Comparison of ENCODE assay signal across 24 cellular contexts in the genomic region with DNA sequence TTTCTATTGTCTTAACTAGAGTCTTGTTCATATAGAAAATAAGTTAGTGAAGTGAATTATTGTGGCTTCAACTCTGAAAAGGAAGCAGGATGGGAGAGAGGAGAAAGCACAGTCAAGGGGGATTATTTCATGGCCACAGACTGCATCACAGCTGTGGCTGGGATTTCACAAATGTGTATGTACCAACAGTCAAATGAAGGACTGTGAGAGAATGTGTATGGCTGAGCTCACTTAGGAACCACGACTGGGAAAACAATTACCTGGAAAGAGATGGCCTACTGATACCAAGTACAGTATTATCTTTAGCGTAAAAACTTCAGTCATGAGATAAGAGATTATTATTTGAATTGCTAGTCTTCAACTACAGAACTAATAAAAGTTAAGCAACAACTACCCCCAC. TPM values are rescaled to one million over a fixed set of nuclear protein-coding genes. Genes with fewer than 3 reads are reported as not detected.
DNase-seq lines count a peak whose midpoint lies in the region; ATAC-seq and TF ChIP-seq lines count a peak whose summit lies in the region.
"Had no signal": no experiment of that assay in that cellular context is flagged by ENCODE, and none has a peak within 500 bp of the region (broad histone marks: within the 10 kb centered on the region; RNA-seq: fewer than 3 reads in every experiment).

No MANE protein-coding gene starts in this region.

- no peak overlapping the region for H2AK5ac ChIP-seq in neuronal stem cell (ENCODE audit: low read depth, low read length)

- H2BK5ac ChIP-seq in neuronal stem cell (ENCODE audit: low read length): no peak overlapping the region

- H3K27ac ChIP-seq in HEK293 (ENCODE audit: extremely low read depth, low read depth, low read length): no peak overlapping the region; the same call in 1 of the 2 replicates
- H3K27ac ChIP-seq in WERI-Rb-1: no peak overlapping the region
- peak overlapping the region; percentile 39 for H3K27ac ChIP-seq in parathyroid adenoma
- no peak overlapping the region for H3K27ac ChIP-seq in neuronal stem cell (replicated peaks; ENCODE audit: low read length)
- H3K27ac ChIP-seq: lower lobe of right lung, prostate gland, SK-N-MC, stomach, tibial artery had no signal

- H3K14ac ChIP-seq in neuronal stem cell (ENCODE audit: low read length): no peak overlapping the region

- no peak overlapping the region for H4K91ac ChIP-seq in neuronal stem cell (ENCODE audit: low read depth, low read length, poor library complexity)

- H2BK12ac ChIP-seq in neuronal stem cell (ENCODE audit: low read length): no peak overlapping the region

- no peaks in the 10 kb centered on the region for H3K9me3 ChIP-seq in HEK293 (ENCODE audit: control insufficient read depth, insufficient read depth, low read depth, low read length)
- H3K9me3 ChIP-seq in WERI-Rb-1 (ENCODE audit: severe bottlenecking): no peaks in the 10 kb centered on the region
- no peaks in the 10 kb centered on the region for H3K9me3 ChIP-seq in parathyroid adenoma (ENCODE audit: control insufficient read depth, low read length)
- H3K9me3 ChIP-seq in neuronal stem cell (replicated peaks in 1 of 2; ENCODE audit: control insufficient read depth in 2 of 2, insufficient read depth in 1 of 2, low read depth in 1 of 2, low read length in 2 of 2): peaks cover 0 to 5% of the 10 kb centered on the region in 2 donors
- H3K9me3 ChIP-seq: lower lobe of right lung, prostate gland, stomach, tibial artery had no signal

- ATAC-seq in GM18519 (IDR thresholded peaks at IDR 0.05; ENCODE audit: low FRiP score, unreplicated experiment): no peak
- ATAC-seq: activated naive CD4-positive, alpha-beta T cell treated with anti-CD3 and anti-CD28 coated beads, Interleukin-2, amount 50 U/mL, for 72 hours; WTC11 had no signal

- WGBS in neuronal stem cell (ENCODE audit: extremely low coverage in 2 of 2, insufficient read length in 2 of 2, insufficient replicate concordance in 1 of 2), 2 donors: no CpG with 5 or more reads among the region's 2 CpGs

- CTCF ChIA-PET in HEK293 (lab: Yijun Ruan, JAX): interaction anchor here (0.9 to 1.5 kb wide), 2 partner anchors 10 to 129 kb away, joined by 5 read pairs; no protein-coding TSS in a partner anchor

- no peak overlapping the region for H3K4me3 ChIP-seq in HEK293 (ENCODE audit: low read depth, low read length)
- no peak overlapping the region for H3K4me3 ChIP-seq in WERI-Rb-1 (ENCODE audit: low read depth, low read length)
- no peak overlapping the region for H3K4me3 ChIP-seq in parathyroid adenoma (ENCODE audit: low read depth, low read length)
- H3K4me3 ChIP-seq in neuronal stem cell (ENCODE audit: low read length in 2 of 2): no peak overlapping the region
- H3K4me3 ChIP-seq: lower lobe of right lung, prostate gland, SK-N-MC, stomach, tibial artery had no signal

- no peak overlapping the region for H3K18ac ChIP-seq in neuronal stem cell (ENCODE audit: low read length)

- H3K79me2 ChIP-seq in parathyroid adenoma: peaks cover 43% of the 10 kb centered on the region

- H3K9ac ChIP-seq in parathyroid adenoma (no peak overlapping the region), neuronal stem cell (ENCODE audit: low read depth, low read length, poor library complexity) (no peak overlapping the region)

- H2BK15ac ChIP-seq in neuronal stem cell (ENCODE audit: low read length): no peak overlapping the region

- no peak overlapping the region for H3K23ac ChIP-seq in neuronal stem cell (ENCODE audit: low read depth, low read length, poor library complexity)

- DNase-seq in MV-4-11 (lab: John Stamatoyannopoulos, UW) (peak; percentile 87), WERI-Rb-1 (peak; percentile 27), kidney tubule cell (ENCODE audit: low spot score) (no peak), neuronal stem cell (ENCODE audit: low spot score) (no peak)
- DNase-seq: activated CD4-positive, alpha-beta T cell treated with anti-CD3 and anti-CD28 coated beads, Interleukin-2, amount 50 U/mL, for 4 hours; aorta; CD4-positive, CD25-positive, alpha-beta regulatory T cell; cortex of kidney; GOT3; Kasumi-1; lower lobe of right lung; NCI-H1105 treated with DMSO at 0.1 percent for 48 hours; NCI-H2029 treated with DMSO at 0.1 percent for 48 hours; NK-92 treated with Interleukin-12 subunit alpha and Interleukin-12 subunit beta, amount 100 ng/mL, for 24 hours; stimulated activated CD8-positive, alpha-beta memory T cell treated with anti-CD3 and anti-CD28 coated beads, Interleukin-4, amount 100 ng/mL, for 48 hours; stomach; tibial artery had no signal

- H3K4me2 ChIP-seq in parathyroid adenoma (ENCODE audit: low read length) (peak overlapping the region; percentile 3), neuronal stem cell (ENCODE audit: insufficient read depth, low read length, poor library complexity, severe bottlenecking) (no peak overlapping the region)

- H2AFZ ChIP-seq in parathyroid adenoma: peak overlapping the region; percentile 2
- no peak overlapping the region for H2AFZ ChIP-seq in neuronal stem cell (ENCODE audit: low read length)

- H4K8ac ChIP-seq in neuronal stem cell (ENCODE audit: low read depth, low read length): no peak overlapping the region

- H2BK120ac ChIP-seq in neuronal stem cell (ENCODE audit: low read depth, low read length): no peak overlapping the region

- no peaks in the 10 kb centered on the region for H3K79me1 ChIP-seq in neuronal stem cell (ENCODE audit: low read depth, low read length)

- TF ChIP-seq CTCF in HEK293 (tag by site-specific recombination; IDR thresholded peaks at IDR 0.05) (no peak), WERI-Rb-1 (IDR thresholded peaks at IDR 0.05; ENCODE audit: low read depth, low read length) (no peak), parathyroid adenoma (IDR thresholded peaks at IDR 0.05) (no peak)

- H3K36me3 ChIP-seq in HEK293 (ENCODE audit: control insufficient read depth in 2 of 2, insufficient read depth in 1 of 2, low read length in 2 of 2) (no peaks in the 10 kb centered on the region), WERI-Rb-1 (no peaks in the 10 kb centered on the region; the same call in 1 of the 2 replicates), parathyroid adenoma (ENCODE audit: control insufficient read depth, insufficient read depth, low read length) (no peaks in the 10 kb centered on the region), neuronal stem cell (replicated peaks in 1 of 2; ENCODE audit: control insufficient read depth in 2 of 2, insufficient read depth in 2 of 2, low read length in 2 of 2) (no peaks in the 10 kb centered on the region)
- H3K36me3 ChIP-seq: lower lobe of right lung, prostate gland, stomach, tibial artery had no signal

- H3K27me3 ChIP-seq in WERI-Rb-1 (ENCODE audit: insufficient read depth, low read depth, severe bottlenecking): no peaks in the 10 kb centered on the region
- H3K27me3 ChIP-seq in parathyroid adenoma (ENCODE audit: control insufficient read depth, insufficient read depth, low read length): no peaks in the 10 kb centered on the region
- H3K27me3 ChIP-seq in neuronal stem cell (ENCODE audit: control insufficient read depth in 3 of 3, insufficient read depth in 3 of 3, low read depth in 1 of 3, low read length in 3 of 3): no peaks in the 10 kb centered on the region
- H3K27me3 ChIP-seq: stomach, tibial artery had no signal

- H3K4me1 ChIP-seq in HEK293 (ENCODE audit: control insufficient read depth, insufficient read depth, low read length) (peaks cover 25% of the 10 kb centered on the region), parathyroid adenoma (no peaks in the 10 kb centered on the region), neuronal stem cell (ENCODE audit: control insufficient read depth in 2 of 2, insufficient read depth in 1 of 2, low read depth in 1 of 2, low read length in 2 of 2) (no peaks in the 10 kb centered on the region)
- H3K4me1 ChIP-seq: lower lobe of right lung, tibial artery had no signal

- POLR2A ChIA-PET in HEK293 (lab: Yijun Ruan, JAX): interaction anchor here (1.3 to 1.5 kb wide), 3 partner anchors 30 to 55 kb away, joined by 3 to 5 read pairs (median 3); partner anchors contain the start of gene SESN1

- H3K4ac ChIP-seq in neuronal stem cell (ENCODE audit: low read length): no peak overlapping the region

TF ChIP-seq in HEK293, 187 proteins besides CTCF, POLR2A, EP300 and RAD21 (continues in another document):
- TF ChIP-seq, protein P1, sequence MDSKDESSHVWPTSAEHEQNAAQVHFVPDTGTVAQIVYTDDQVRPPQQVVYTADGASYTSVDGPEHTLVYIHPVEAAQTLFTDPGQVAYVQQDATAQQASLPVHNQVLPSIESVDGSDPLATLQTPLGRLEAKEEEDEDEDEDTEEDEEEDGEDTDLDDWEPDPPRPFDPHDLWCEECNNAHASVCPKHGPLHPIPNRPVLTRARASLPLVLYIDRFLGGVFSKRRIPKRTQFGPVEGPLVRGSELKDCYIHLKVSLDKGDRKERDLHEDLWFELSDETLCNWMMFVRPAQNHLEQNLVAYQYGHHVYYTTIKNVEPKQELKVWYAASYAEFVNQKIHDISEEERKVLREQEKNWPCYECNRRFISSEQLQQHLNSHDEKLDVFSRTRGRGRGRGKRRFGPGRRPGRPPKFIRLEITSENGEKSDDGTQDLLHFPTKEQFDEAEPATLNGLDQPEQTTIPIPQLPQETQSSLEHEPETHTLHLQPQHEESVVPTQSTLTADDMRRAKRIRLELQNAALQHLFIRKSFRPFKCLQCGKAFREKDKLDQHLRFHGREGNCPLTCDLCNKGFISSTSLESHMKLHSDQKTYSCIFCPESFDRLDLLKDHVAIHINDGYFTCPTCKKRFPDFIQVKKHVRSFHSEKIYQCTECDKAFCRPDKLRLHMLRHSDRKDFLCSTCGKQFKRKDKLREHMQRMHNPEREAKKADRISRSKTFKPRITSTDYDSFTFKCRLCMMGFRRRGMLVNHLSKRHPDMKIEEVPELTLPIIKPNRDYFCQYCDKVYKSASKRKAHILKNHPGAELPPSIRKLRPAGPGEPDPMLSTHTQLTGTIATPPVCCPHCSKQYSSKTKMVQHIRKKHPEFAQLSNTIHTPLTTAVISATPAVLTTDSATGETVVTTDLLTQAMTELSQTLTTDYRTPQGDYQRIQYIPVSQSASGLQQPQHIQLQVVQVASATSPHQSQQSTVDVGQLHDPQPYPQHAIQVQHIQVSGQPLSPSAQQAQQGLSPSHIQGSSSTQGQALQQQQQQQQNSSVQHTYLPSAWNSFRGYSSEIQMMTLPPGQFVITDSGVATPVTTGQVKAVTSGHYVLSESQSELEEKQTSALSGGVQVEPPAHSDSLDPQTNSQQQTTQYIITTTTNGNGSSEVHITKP (tag by site-specific recombination; IDR thresholded peaks at IDR 0.05): peak; percentile 55
- no peak for TF ChIP-seq ZNF610 (tag by site-specific recombination; IDR thresholded peaks at IDR 0.05; ENCODE audit: borderline replicate concordance)
- no peak for TF ChIP-seq ZNF132 (tag by site-specific recombination; IDR thresholded peaks at IDR 0.05; ENCODE audit: borderline replicate concordance)
- no peak for TF ChIP-seq ZNF248 (tag by site-specific recombination; IDR thresholded peaks at IDR 0.05)
- TF ChIP-seq ZNF366 (tag by site-specific recombination; conservative IDR thresholded peaks at IDR 0.05): no peak
- TF ChIP-seq ZNF157 (tag by site-specific recombination; IDR thresholded peaks at IDR 0.05): no peak
- TF ChIP-seq SCRT1 (tag by site-specific recombination; IDR thresholded peaks at IDR 0.05; ENCODE audit: borderline replicate concordance): no peak

RNA-seq across cellular contexts. Expression of gene SESN1, which starts 54.9 kb away (rescaled TPM):
- polyA plus RNA-seq in neuronal stem cell (2013, experiment 1 of 2): 22.1 TPM
- polyA plus RNA-seq in neuronal stem cell (2013, experiment 2 of 2): 22.7 TPM

RNA-seq across cellular contexts. Expression of gene CEP57L1, which starts 55.5 kb away (rescaled TPM):
- polyA plus RNA-seq in neuronal stem cell (2013, experiment 1 of 2): 26.2 TPM
- polyA plus RNA-seq in neuronal stem cell (2013, experiment 2 of 2): 28.5 TPM

Comparison
In these comparisons a context has a peak if more than half of its experiments do, and no peak if none do; other contexts are left out.
1. DNase-seq: peak in MV-4-11 (single experiment) and WERI-Rb-1 (single experiment); none in kidney tubule cell (single experiment) and neuronal stem cell (single experiment).